ENCODE assay signal across 1 cellular context in genomic region chr3:119677641-119677934, GRCh38.
TF ChIP-seq lines count a peak whose summit lies in the region.

No MANE protein-coding gene starts in this region.

TF ChIP-seq in K562, 482 proteins besides CTCF, POLR2A, EP300 and RAD21:
- no peak for TF ChIP-seq FUS (optimal IDR thresholded peaks at IDR 0.05; ENCODE audit: low read depth, low read length)
- 0 out of 2 replicates have a peak, but pooled peaks have one; percentile 16 for TF ChIP-seq ZEB2 (IDR thresholded peaks at IDR 0.05)
- TF ChIP-seq BACH1 (tag; IDR thresholded peaks at IDR 0.05): 0 out of 2 replicates have a peak, but pooled peaks have one; percentile 50
- peak in 1 of 2 experiments; percentile 19; a peak in 1 of 4 replicates for TF ChIP-seq MLLT1 (IDR thresholded peaks at IDR 0.05)
- TF ChIP-seq HMGXB4 (CRISPR knock-in tag; IDR thresholded peaks at IDR 0.05): no peak
- TF ChIP-seq, protein P1, sequence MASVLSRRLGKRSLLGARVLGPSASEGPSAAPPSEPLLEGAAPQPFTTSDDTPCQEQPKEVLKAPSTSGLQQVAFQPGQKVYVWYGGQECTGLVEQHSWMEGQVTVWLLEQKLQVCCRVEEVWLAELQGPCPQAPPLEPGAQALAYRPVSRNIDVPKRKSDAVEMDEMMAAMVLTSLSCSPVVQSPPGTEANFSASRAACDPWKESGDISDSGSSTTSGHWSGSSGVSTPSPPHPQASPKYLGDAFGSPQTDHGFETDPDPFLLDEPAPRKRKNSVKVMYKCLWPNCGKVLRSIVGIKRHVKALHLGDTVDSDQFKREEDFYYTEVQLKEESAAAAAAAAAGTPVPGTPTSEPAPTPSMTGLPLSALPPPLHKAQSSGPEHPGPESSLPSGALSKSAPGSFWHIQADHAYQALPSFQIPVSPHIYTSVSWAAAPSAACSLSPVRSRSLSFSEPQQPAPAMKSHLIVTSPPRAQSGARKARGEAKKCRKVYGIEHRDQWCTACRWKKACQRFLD (CRISPR knock-in tag; IDR thresholded peaks at IDR 0.05): peak; percentile 31; the same call in 1 of the 2 replicates
